In the genomic region with DNA sequence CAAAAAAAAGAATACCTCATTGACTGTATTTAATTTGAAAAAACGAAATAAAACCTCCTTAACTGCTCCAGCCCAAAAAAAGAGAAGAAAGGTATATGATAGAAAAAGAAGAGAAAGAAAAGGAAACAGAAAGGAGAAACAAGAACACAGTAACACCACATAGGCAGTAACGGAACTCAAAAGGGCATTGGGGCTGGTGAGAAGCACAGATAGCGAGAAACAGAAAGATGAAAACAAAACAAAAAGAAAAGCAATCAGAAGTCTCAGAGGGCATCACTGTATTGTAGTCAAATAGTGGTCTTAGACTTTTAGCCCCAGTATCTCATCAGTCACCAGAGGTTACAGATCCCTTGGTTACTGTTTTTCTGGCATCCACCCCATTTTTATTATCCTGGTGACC, we compare ENCODE assay signal across 19 cellular contexts.
DNase-seq lines count a peak whose midpoint lies in the region; ATAC-seq and TF ChIP-seq lines count a peak whose summit lies in the region.
"Had no signal": no experiment of that assay in that cellular context is flagged by ENCODE, and none has a peak within 500 bp of the region (broad histone marks: within the 10 kb centered on the region; RNA-seq: fewer than 3 reads in every experiment).

No MANE protein-coding gene starts in this region.

- H3K36me3 Mint-ChIP-seq in activated CD4-positive, alpha-beta memory T cell treated with anti-CD3 and anti-CD28 coated beads, Interleukin-2, amount 10 ng/mL, durations not matched to agents 7 days and 5 days (ENCODE audit: low read depth), result peaks cover 91% of the 10 kb centered on the region
- H3K36me3 Mint-ChIP-seq in activated CD4-positive, alpha-beta memory T cell treated with anti-CD3 and anti-CD28 coated beads for 36 hours, result peaks cover 82% of the 10 kb centered on the region
- peaks cover 90% of the 10 kb centered on the region for H3K36me3 Mint-ChIP-seq in activated CD8-positive, alpha-beta T cell treated with anti-CD3 and anti-CD28 coated beads, Interleukin-2, amount 10 ng/mL, durations not matched to agents 7 days and 5 days (ENCODE audit: low read depth)
- peaks cover 12% of the 10 kb centered on the region for H3K36me3 Mint-ChIP-seq in natural killer cell

- CTCF ChIA-PET in activated CD4-positive, alpha-beta memory T cell treated with anti-CD3 and anti-CD28 coated beads, Interleukin-2, amount 10 ng/mL, durations not matched to agents 7 days and 5 days (lab: Charles Lee), result interaction anchor here (1.1 kb wide), 1 partner anchor 10 kb away, joined by 3 read pairs; no protein-coding TSS in a partner anchor
- CTCF ChIA-PET in activated CD4-positive, alpha-beta memory T cell treated with anti-CD3 and anti-CD28 coated beads for 36 hours (lab: Charles Lee), result no interaction called here
- CTCF ChIA-PET in activated CD8-positive, alpha-beta T cell treated with anti-CD3 and anti-CD28 coated beads, Interleukin-2, amount 10 ng/mL, durations not matched to agents 7 days and 5 days (lab: Charles Lee), result interaction anchor here (1.5 to 3.3 kb wide), 3 partner anchors 8 to 20 kb away, joined by 4 to 16 read pairs (median 5); no protein-coding TSS in a partner anchor

- peaks cover 5% of the 10 kb centered on the region for H3K9me3 Mint-ChIP-seq in activated CD4-positive, alpha-beta memory T cell treated with anti-CD3 and anti-CD28 coated beads, Interleukin-2, amount 10 ng/mL, durations not matched to agents 7 days and 5 days
- H3K9me3 Mint-ChIP-seq in activated CD4-positive, alpha-beta memory T cell treated with anti-CD3 and anti-CD28 coated beads for 36 hours, result no peaks in the 10 kb centered on the region
- H3K9me3 Mint-ChIP-seq in activated CD8-positive, alpha-beta T cell treated with anti-CD3 and anti-CD28 coated beads, Interleukin-2, amount 10 ng/mL, durations not matched to agents 7 days and 5 days (ENCODE audit: insufficient read depth), result peaks cover 16% of the 10 kb centered on the region
- no peaks in the 10 kb centered on the region for H3K9me3 Mint-ChIP-seq in natural killer cell

- no peak for TF ChIP-seq CTCF in natural killer cell (IDR thresholded peaks at IDR 0.05)

- ATAC-seq in GM18520 (IDR thresholded peaks at IDR 0.05; ENCODE audit: unreplicated experiment) (peak; percentile 48), natural killer cell (peak in 1 of 3 donors; percentile 30)
- peak; percentile 38 for ATAC-seq in activated CD8-positive, alpha-beta T cell treated with anti-CD3 and anti-CD28 coated beads, Interleukin-2, amount 10 ng/mL, durations not matched to agents 7 days and 5 days
- ATAC-seq: K562 had no signal

- no peak overlapping the region for H3K4me3 Mint-ChIP-seq in activated CD4-positive, alpha-beta memory T cell treated with anti-CD3 and anti-CD28 coated beads, Interleukin-2, amount 10 ng/mL, durations not matched to agents 7 days and 5 days
- no peak overlapping the region for H3K4me3 Mint-ChIP-seq in activated CD4-positive, alpha-beta memory T cell treated with anti-CD3 and anti-CD28 coated beads for 36 hours
- peak overlapping the region; percentile 58 for H3K4me3 Mint-ChIP-seq in activated CD8-positive, alpha-beta T cell treated with anti-CD3 and anti-CD28 coated beads, Interleukin-2, amount 10 ng/mL, durations not matched to agents 7 days and 5 days
- H3K4me3 Mint-ChIP-seq in natural killer cell, result no peak overlapping the region

- peaks cover 95% of the 10 kb centered on the region for H3K4me1 Mint-ChIP-seq in activated CD4-positive, alpha-beta memory T cell treated with anti-CD3 and anti-CD28 coated beads, Interleukin-2, amount 10 ng/mL, durations not matched to agents 7 days and 5 days
- peaks cover 94% of the 10 kb centered on the region for H3K4me1 Mint-ChIP-seq in activated CD4-positive, alpha-beta memory T cell treated with anti-CD3 and anti-CD28 coated beads for 36 hours (ENCODE audit: low read depth)
- H3K4me1 Mint-ChIP-seq in activated CD8-positive, alpha-beta T cell treated with anti-CD3 and anti-CD28 coated beads, Interleukin-2, amount 10 ng/mL, durations not matched to agents 7 days and 5 days (ENCODE audit: low read depth), result peaks cover 98% of the 10 kb centered on the region
- peaks cover 39 to 42% of the 10 kb centered on the region in 2 donors for H3K4me1 Mint-ChIP-seq in natural killer cell

- no peaks in the 10 kb centered on the region for H3K9me3 ChIP-seq in MG63
- H3K9me3 ChIP-seq: BE2C, SJCRH30 had no signal

- POLR2A ChIA-PET in activated CD4-positive, alpha-beta memory T cell treated with anti-CD3 and anti-CD28 coated beads, Interleukin-2, amount 10 ng/mL, durations not matched to agents 7 days and 5 days (lab: Charles Lee), result interaction anchor here (1.0 to 8.4 kb wide), 3 partner anchors 8 to 24 kb away, joined by 3 to 73 read pairs (median 7); no protein-coding TSS in a partner anchor
- POLR2A ChIA-PET in activated CD4-positive, alpha-beta memory T cell treated with anti-CD3 and anti-CD28 coated beads for 36 hours (lab: Charles Lee), result no interaction called here
- POLR2A ChIA-PET in activated CD8-positive, alpha-beta T cell treated with anti-CD3 and anti-CD28 coated beads, Interleukin-2, amount 10 ng/mL, durations not matched to agents 7 days and 5 days (lab: Charles Lee), result interaction anchor here (1.8 kb wide), 1 partner anchor 88 kb away, joined by 4 read pairs; the partner anchor contains the start of gene NFKB1

- no peak for DNase-seq in activated CD4-positive, alpha-beta memory T cell treated with anti-CD3 and anti-CD28 coated beads, Interleukin-2, amount 10 ng/mL, durations not matched to agents 7 days and 5 days
- DNase-seq in activated CD4-positive, alpha-beta memory T cell treated with anti-CD3 and anti-CD28 coated beads for 36 hours, result no peak
- DNase-seq in activated CD8-positive, alpha-beta T cell treated with anti-CD3 and anti-CD28 coated beads, Interleukin-2, amount 10 ng/mL, durations not matched to agents 7 days and 5 days, result no peak
- DNase-seq in natural killer cell, result no peak
- no peak for DNase-seq in GOT3 (lab: John Stamatoyannopoulos, UW)
- DNase-seq in MG63, result no peak
- no peak for DNase-seq in effector CD8-positive, alpha-beta T cell (lab: John Stamatoyannopoulos, UW)
- DNase-seq: activated naive CD4-positive, alpha-beta T cell treated with Interleukin-2 at 50 U/mL for 16 hours; BE2C; effector memory CD4-positive, alpha-beta T cell; esophagus squamous epithelium; mammary epithelial cell; NCI-H187 treated with DMSO at 0.1 percent for 48 hours; NCI-H446; PC-9; SJCRH30 had no signal

- H3K27ac Mint-ChIP-seq in activated CD4-positive, alpha-beta memory T cell treated with anti-CD3 and anti-CD28 coated beads, Interleukin-2, amount 10 ng/mL, durations not matched to agents 7 days and 5 days, result peak overlapping the region; percentile 37
- no peak overlapping the region for H3K27ac Mint-ChIP-seq in activated CD4-positive, alpha-beta memory T cell treated with anti-CD3 and anti-CD28 coated beads for 36 hours
- peak overlapping the region; percentile 79 for H3K27ac Mint-ChIP-seq in activated CD8-positive, alpha-beta T cell treated with anti-CD3 and anti-CD28 coated beads, Interleukin-2, amount 10 ng/mL, durations not matched to agents 7 days and 5 days
- peak overlapping the region; percentile 0 to 70 for H3K27ac Mint-ChIP-seq in natural killer cell

- peaks cover 16% of the 10 kb centered on the region for H3K36me3 ChIP-seq in MG63

- H3K4me3 ChIP-seq in MG63, result no peak overlapping the region
- H3K4me3 ChIP-seq: esophagus squamous epithelium, K562, PC-9, right atrium auricular region, SJCRH30 had no signal

- H3K27me3 ChIP-seq in MG63, result no peaks in the 10 kb centered on the region
- H3K27me3 ChIP-seq: BE2C, esophagus squamous epithelium, right atrium auricular region, SJCRH30 had no signal

- H3K27me3 Mint-ChIP-seq in activated CD4-positive, alpha-beta memory T cell treated with anti-CD3 and anti-CD28 coated beads, Interleukin-2, amount 10 ng/mL, durations not matched to agents 7 days and 5 days, result no peaks in the 10 kb centered on the region
- no peaks in the 10 kb centered on the region for H3K27me3 Mint-ChIP-seq in activated CD4-positive, alpha-beta memory T cell treated with anti-CD3 and anti-CD28 coated beads for 36 hours
- no peaks in the 10 kb centered on the region for H3K27me3 Mint-ChIP-seq in activated CD8-positive, alpha-beta T cell treated with anti-CD3 and anti-CD28 coated beads, Interleukin-2, amount 10 ng/mL, durations not matched to agents 7 days and 5 days (ENCODE audit: low read depth)
- H3K27me3 Mint-ChIP-seq in natural killer cell (ENCODE audit: low read depth in 2 of 2), result no peaks in the 10 kb centered on the region

- intact Hi-C loops in activated CD4-positive, alpha-beta memory T cell treated with anti-CD3 and anti-CD28 coated beads for 36 hours (cut with micrococcal nuclease), result loop anchor here (5.0 kb wide), 1 partner anchor 37 kb away; no protein-coding TSS in a partner anchor
- intact Hi-C loops in natural killer cell (cut with micrococcal nuclease), result no loop called here
